ENCODE assay signal across 14 cellular contexts in genomic region chr22:37053310-37054077, GRCh38. TPM values are rescaled to one million over a fixed set of nuclear protein-coding genes. Genes with fewer than 3 reads are reported as not detected.
DNase-seq lines count a peak whose midpoint lies in the region; ATAC-seq and TF ChIP-seq lines count a peak whose summit lies in the region.
"Had no signal": no experiment of that assay in that cellular context is flagged by ENCODE, and none has a peak within 500 bp of the region (broad histone marks: within the 10 kb centered on the region; RNA-seq: fewer than 3 reads in every experiment).

No MANE protein-coding gene starts in this region.

- peaks cover 7 to 10% (median 8%) of the 10 kb centered on the region in 3 donors for H3K4me1 ChIP-seq in skeletal muscle tissue (ENCODE audit: control insufficient read depth in 3 of 3, insufficient read depth in 3 of 3, low read length in 3 of 3)

- peaks cover 9% of the 10 kb centered on the region for H3K4me1 Mint-ChIP-seq in T-helper 2 cell treated with Interferon-gamma antibody and Interleukin-4, amounts not matched to agents 5 μg/mL and 100 μg/mL, for 36 hours (ENCODE audit: low read depth)
- H3K4me1 Mint-ChIP-seq in activated CD8-positive, alpha-beta T cell treated with anti-CD3 and anti-CD28 coated beads for 36 hours (ENCODE audit: low read depth), result peaks cover 14% of the 10 kb centered on the region

- H3K4me3 Mint-ChIP-seq in T-helper 2 cell treated with Interferon-gamma antibody and Interleukin-4, amounts not matched to agents 5 μg/mL and 100 μg/mL, for 36 hours, result peak overlapping the region; percentile 87
- H3K4me3 Mint-ChIP-seq in activated CD8-positive, alpha-beta T cell treated with anti-CD3 and anti-CD28 coated beads for 36 hours, result peak overlapping the region; percentile 79

- no peaks in the 10 kb centered on the region for H3K27me3 Mint-ChIP-seq in T-helper 2 cell treated with Interferon-gamma antibody and Interleukin-4, amounts not matched to agents 5 μg/mL and 100 μg/mL, for 36 hours (ENCODE audit: low read depth)
- H3K27me3 Mint-ChIP-seq in activated CD8-positive, alpha-beta T cell treated with anti-CD3 and anti-CD28 coated beads for 36 hours, result no peaks in the 10 kb centered on the region

- no peak overlapping the region for H3K27ac ChIP-seq in skeletal muscle tissue (ENCODE audit: low read depth, low read length)
- H3K27ac ChIP-seq: prostate gland had no signal

- no peaks in the 10 kb centered on the region for H3K9me3 Mint-ChIP-seq in T-helper 2 cell treated with Interferon-gamma antibody and Interleukin-4, amounts not matched to agents 5 μg/mL and 100 μg/mL, for 36 hours
- H3K9me3 Mint-ChIP-seq in activated CD8-positive, alpha-beta T cell treated with anti-CD3 and anti-CD28 coated beads for 36 hours, result no peaks in the 10 kb centered on the region
- H3K9me3 Mint-ChIP-seq: GM23338 had no signal

- no peaks in the 10 kb centered on the region for H3K9me3 ChIP-seq in skeletal muscle tissue (ENCODE audit: control insufficient read depth in 3 of 3, low read length in 3 of 3)
- H3K9me3 ChIP-seq: prostate gland, tibial nerve had no signal

- H3K4me3 ChIP-seq in skeletal muscle tissue (ENCODE audit: low read length in 3 of 3), result no peak overlapping the region
- H3K4me3 ChIP-seq: GM23338, prostate gland had no signal

- no peak for ATAC-seq in activated CD8-positive, alpha-beta T cell treated with anti-CD3 and anti-CD28 coated beads for 36 hours
- ATAC-seq: activated CD4-positive, CD25-positive, alpha-beta regulatory T cell treated with anti-CD3 and anti-CD28 coated beads, Interleukin-2, amount 50 U/mL, for 24 hours; GM23338 had no signal

- CTCF ChIA-PET in activated CD8-positive, alpha-beta T cell treated with anti-CD3 and anti-CD28 coated beads for 36 hours (lab: Charles Lee), result interaction anchor here (1.2 kb wide), 1 partner anchor 8 kb away, joined by 3 read pairs; no protein-coding TSS in a partner anchor

- H3K9ac ChIP-seq in skeletal muscle tissue (ENCODE audit: low read depth in 1 of 3, low read length in 3 of 3), result peak overlapping the region in 2 of 3 donors; percentile 8 to 10

- H3K36me3 ChIP-seq in skeletal muscle tissue (ENCODE audit: control insufficient read depth in 3 of 3, insufficient read depth in 3 of 3, low read length in 3 of 3), result peaks cover 0 to 8% (median 6%) of the 10 kb centered on the region in 3 donors
- H3K36me3 ChIP-seq: prostate gland had no signal

- intact Hi-C loops in activated CD8-positive, alpha-beta T cell treated with anti-CD3 and anti-CD28 coated beads for 36 hours (cut with micrococcal nuclease), result no loop called here
- intact Hi-C loops in head of caudate nucleus (cut with DNase I), result no loop called here

- H3K36me3 Mint-ChIP-seq in T-helper 2 cell treated with Interferon-gamma antibody and Interleukin-4, amounts not matched to agents 5 μg/mL and 100 μg/mL, for 36 hours (ENCODE audit: low read depth), result peaks cover 3% of the 10 kb centered on the region
- H3K36me3 Mint-ChIP-seq in activated CD8-positive, alpha-beta T cell treated with anti-CD3 and anti-CD28 coated beads for 36 hours (ENCODE audit: low read depth), result peaks cover 7% of the 10 kb centered on the region

- H3K27me3 ChIP-seq in skeletal muscle tissue (ENCODE audit: control insufficient read depth in 3 of 3, insufficient read depth in 3 of 3, low read length in 3 of 3), result peaks cover 18 to 38% (median 21%) of the 10 kb centered on the region in 3 donors
- H3K27me3 ChIP-seq: tibial nerve had no signal

- POLR2A ChIA-PET in activated CD8-positive, alpha-beta T cell treated with anti-CD3 and anti-CD28 coated beads for 36 hours (lab: Charles Lee), result interaction anchor here (1.0 to 1.6 kb wide), 3 partner anchors 13 to 124 kb away, joined by 3 to 7 read pairs (median 5); partner anchors contain the start of gene IL2RB

- TF ChIP-seq CTCF in activated CD8-positive, alpha-beta T cell treated with anti-CD3 and anti-CD28 coated beads for 36 hours (IDR thresholded peaks at IDR 0.05), result no peak

- no peak overlapping the region for H3K27ac Mint-ChIP-seq in T-helper 2 cell treated with Interferon-gamma antibody and Interleukin-4, amounts not matched to agents 5 μg/mL and 100 μg/mL, for 36 hours
- no peak overlapping the region for H3K27ac Mint-ChIP-seq in activated CD8-positive, alpha-beta T cell treated with anti-CD3 and anti-CD28 coated beads for 36 hours
- H3K27ac Mint-ChIP-seq: GM23338 had no signal

- DNase-seq in T-helper 2 cell treated with Interferon-gamma antibody and Interleukin-4, amounts not matched to agents 5 μg/mL and 100 μg/mL, for 36 hours (ENCODE audit: low spot score), result no peak
- DNase-seq in T-helper 2 cell, result no peak
- DNase-seq in activated CD8-positive, alpha-beta T cell treated with anti-CD3 and anti-CD28 coated beads for 36 hours, result no peak
- peak in 31 of 42 donors; percentile 52 to 91 (median 71) for DNase-seq in head of caudate nucleus
- no peak for DNase-seq in stimulated activated naive CD4-positive, alpha-beta T cell (lab: John Stamatoyannopoulos, UW)
- DNase-seq in RKO (ENCODE audit: low spot score), result no peak
- no peak for DNase-seq in activated CD4-positive, CD25-positive, alpha-beta regulatory T cell treated with anti-CD3 and anti-CD28 coated beads, Interleukin-2, amount 50 U/mL, for 72 hours
- DNase-seq: GF-D8, RPMI8226 had no signal

RNA-seq across cellular contexts. Expression of gene KCTD17, which starts 2.0 kb away (rescaled TPM):
- 10 to 100 TPM; 30.3 to 30.6 TPM for total RNA-seq in activated CD8-positive, alpha-beta T cell treated with anti-CD3 and anti-CD28 coated beads for 36 hours
- 11.0 TPM for total RNA-seq in skeletal muscle tissue

RNA-seq across cellular contexts. Expression of gene MPST, which starts 34.0 kb away (rescaled TPM):
- 1 to 10 TPM; 8.5 to 9.1 TPM for total RNA-seq in activated CD8-positive, alpha-beta T cell treated with anti-CD3 and anti-CD28 coated beads for 36 hours
- total RNA-seq in skeletal muscle tissue, result 48.5 TPM

RNA-seq across cellular contexts. Expression of gene TST, which starts 34.2 kb away (rescaled TPM):
- total RNA-seq in activated CD8-positive, alpha-beta T cell treated with anti-CD3 and anti-CD28 coated beads for 36 hours, result 1 to 10 TPM; 1.2 to 1.8 TPM
- 20.9 TPM for total RNA-seq in skeletal muscle tissue

RNA-seq across cellular contexts. Expression of gene TMPRSS6, which starts 56.0 kb away (rescaled TPM):
- total RNA-seq in activated CD8-positive, alpha-beta T cell treated with anti-CD3 and anti-CD28 coated beads for 36 hours, result 10 to 100 TPM; 11.3 to 12.4 TPM
- total RNA-seq in skeletal muscle tissue, result not detected
- total RNA-seq: GM23338, tibial nerve had no signal

Comparison
In these comparisons a context has a peak if more than half of its experiments do, and no peak if none do; other contexts are left out.
1. DNase-seq: peak in head of caudate nucleus (31 of 42); none in T-helper 2 cell treated with Interferon-gamma antibody and Interleukin-4, amounts not matched to agents 5 μg/mL and 100 μg/mL, for 36 hours (single experiment), T-helper 2 cell (0 of 5), activated CD8-positive, alpha-beta T cell treated with anti-CD3 and anti-CD28 coated beads for 36 hours (single experiment), stimulated activated naive CD4-positive, alpha-beta T cell (0 of 6), RKO (single experiment) and activated CD4-positive, CD25-positive, alpha-beta regulatory T cell treated with anti-CD3 and anti-CD28 coated beads, Interleukin-2, amount 50 U/mL, for 72 hours (single experiment).